9 cellular contexts compared by ENCODE assay signal in the genomic region with DNA sequence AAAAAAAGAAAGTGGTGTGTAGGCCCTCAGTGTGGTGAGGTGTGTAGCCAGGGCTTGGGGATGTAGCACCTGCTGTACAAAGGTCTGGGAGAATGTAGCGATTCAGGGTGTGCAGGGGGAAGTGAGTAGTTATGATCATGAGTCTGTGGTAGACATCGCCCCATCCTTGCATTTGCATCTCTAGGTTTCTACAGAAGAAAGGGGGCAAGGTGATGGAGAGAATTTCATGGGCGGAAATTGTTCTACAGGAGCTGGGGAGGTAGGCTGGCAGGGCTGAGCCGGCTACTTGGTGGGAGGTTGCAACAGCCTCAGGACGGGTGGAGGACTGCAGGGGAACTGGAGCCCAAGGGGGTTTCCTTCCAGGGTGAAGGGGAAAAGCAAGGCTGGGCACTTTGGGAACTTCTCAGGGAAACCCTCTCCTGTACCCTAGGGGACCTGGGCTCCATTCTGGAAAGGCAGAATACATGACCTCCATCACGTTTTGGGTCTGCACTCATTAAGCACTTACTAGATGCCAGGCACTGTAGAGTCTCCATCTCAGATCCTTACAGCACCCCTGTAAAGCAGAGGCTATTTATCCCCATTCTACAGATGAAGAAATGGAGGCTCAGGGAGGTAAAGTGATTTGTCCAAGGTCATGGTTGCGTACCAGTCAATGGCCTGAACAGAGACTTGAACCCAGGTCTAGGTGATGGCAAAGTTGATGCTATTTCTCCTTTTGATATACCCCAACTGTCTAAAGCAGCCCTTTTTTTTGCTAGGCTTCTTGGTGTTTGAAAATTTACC.
DNase-seq lines count a peak whose midpoint lies in the region; ATAC-seq and TF ChIP-seq lines count a peak whose summit lies in the region.
"Had no signal": no experiment of that assay in that cellular context is flagged by ENCODE, and none has a peak within 500 bp of the region (broad histone marks: within the 10 kb centered on the region; RNA-seq: fewer than 3 reads in every experiment).

No MANE protein-coding gene starts in this region.

- in situ Hi-C loops in GM13977 (cut with MboI; ENCODE audit: low pct_unique_long_range_greater_than_20kb, low sequenced_read_pairs, unreplicated experiment) (no loop called here), ACHN (cut with HindIII; ENCODE audit: low pct_ligation_motif_present, low pct_unique_long_range_greater_than_20kb, low sequenced_read_pairs) (no loop called here)

- H3K27me3 Mint-ChIP-seq in memory B cell, result no peaks in the 10 kb centered on the region

- H3K4me1 Mint-ChIP-seq in memory B cell, result peaks cover 68% of the 10 kb centered on the region

- peaks cover 2% of the 10 kb centered on the region for H3K36me3 Mint-ChIP-seq in memory B cell

- DNase-seq in GM13977 (ENCODE audit: low spot score) (peak; percentile 79), memory B cell (ENCODE audit: low spot score in 2 of 2) (peak; percentile 49 to 74), ACHN (no peak), SIG-M5 treated with dmso at 0.1 percent for 504 hours (lab: John Stamatoyannopoulos, UW; ENCODE audit: unreplicated experiment) (no peak), DMS53 treated with DMSO at 0.1 percent for 48 hours (lab: John Stamatoyannopoulos, UW; ENCODE audit: unreplicated experiment) (no peak), NCI-H2107 (lab: John Stamatoyannopoulos, UW) (no peak)

- peak overlapping the region; percentile 70 for H3K4me3 Mint-ChIP-seq in memory B cell

- H3K27ac Mint-ChIP-seq in memory B cell, result peak overlapping the region; percentile 85
- H3K27ac Mint-ChIP-seq: progenitor cell of endocrine pancreas had no signal

- no peak for TF ChIP-seq CTCF in GM13977 (IDR thresholded peaks at IDR 0.05; ENCODE audit: extremely low read depth, insufficient read depth, missing control alignments)

- H3K9me3 Mint-ChIP-seq in memory B cell, result peaks cover 2% of the 10 kb centered on the region

- ATAC-seq in GM21381 (IDR thresholded peaks at IDR 0.05; ENCODE audit: unreplicated experiment) (peak; percentile 59), HG03565 (IDR thresholded peaks at IDR 0.05; ENCODE audit: unreplicated experiment) (peak; percentile 65), memory B cell (ENCODE audit: low read depth) (peak; percentile 91)

Comparison
In these comparisons a context has a peak if more than half of its experiments do, and no peak if none do; other contexts are left out.
1. DNase-seq: peak in GM13977 (single experiment) and memory B cell (2 of 2); none in ACHN (single experiment), SIG-M5 treated with dmso at 0.1 percent for 504 hours (single experiment), DMS53 treated with DMSO at 0.1 percent for 48 hours (single experiment) and NCI-H2107 (single experiment).
2. Peak in every context shown above with its lines, with median percentiles within 50 percentile points of each other: ATAC-seq.